22 cellular contexts compared by ENCODE assay signal in genomic region chr15:58056015-58056414, GRCh38. TPM values are rescaled to one million over a fixed set of nuclear protein-coding genes. Genes with fewer than 3 reads are reported as not detected.
DNase-seq lines count a peak whose midpoint lies in the region; ATAC-seq and TF ChIP-seq lines count a peak whose summit lies in the region.
"Had no signal": no experiment of that assay in that cellular context is flagged by ENCODE, and none has a peak within 500 bp of the region (broad histone marks: within the 10 kb centered on the region; RNA-seq: fewer than 3 reads in every experiment).

No MANE protein-coding gene starts in this region.

- peak; percentile 24 for TF ChIP-seq CTCF in cardiac muscle cell (IDR thresholded peaks at IDR 0.05; ENCODE audit: low read depth, low read length)
- no peak for TF ChIP-seq CTCF in heart left ventricle (IDR thresholded peaks at IDR 0.05)
- peak; percentile 25 for TF ChIP-seq CTCF in RWPE2 (IDR thresholded peaks at IDR 0.05; ENCODE audit: poor library complexity, severe bottlenecking)
- TF ChIP-seq CTCF in fibroblast of villous mesenchyme (IDR thresholded peaks at IDR 0.05; ENCODE audit: insufficient read depth, low read depth, low read length): peak; percentile 19
- TF ChIP-seq CTCF in lower leg skin (IDR thresholded peaks at IDR 0.05): no peak

- H3K27ac ChIP-seq in cardiac muscle cell (no peak overlapping the region), heart left ventricle (no peak overlapping the region), RWPE2 (ENCODE audit: poor library complexity, severe bottlenecking) (no peak overlapping the region)
- H3K27ac ChIP-seq: dorsolateral prefrontal cortex, left lung, SJSA1 had no signal

- ATAC-seq in heart left ventricle (no peak), RWPE2 (ENCODE audit: low read depth) (no peak)
- ATAC-seq: left lung; stimulated activated naive CD8-positive, alpha-beta T cell treated with anti-CD3 and anti-CD28 coated beads, Interleukin-15, Interleukin-2, amounts not matched to agents 100 U/mL and 50 U/mL, for 24 hours had no signal

- H3K4me3 ChIP-seq in cardiac muscle cell: no peak overlapping the region
- no peak overlapping the region for H3K4me3 ChIP-seq in heart left ventricle
- H3K4me3 ChIP-seq in RWPE2 (ENCODE audit: severe bottlenecking): no peak overlapping the region
- H3K4me3 ChIP-seq in fibroblast of villous mesenchyme (ENCODE audit: low read depth, low read length): no peak overlapping the region
- no peak overlapping the region for H3K4me3 ChIP-seq in lower leg skin (ENCODE audit: low read depth, poor library complexity, severe bottlenecking)
- H3K4me3 ChIP-seq: dorsolateral prefrontal cortex, left lung, SJSA1 had no signal

- DNase-seq in cardiac muscle cell (ENCODE audit: low read depth in 1 of 2, low spot score in 1 of 2) (no peak), heart left ventricle (no peak), RWPE2 (ENCODE audit: low spot score) (no peak), fibroblast of villous mesenchyme (ENCODE audit: low read depth) (no peak), COR-L47 (lab: John Stamatoyannopoulos, UW) (no peak), NCI-H2171 (lab: John Stamatoyannopoulos, UW) (no peak), lower leg skin (ENCODE audit: low spot score in 2 of 2) (no peak), putamen (ENCODE audit: low spot score) (no peak)
- DNase-seq: activated CD4-positive, alpha-beta T cell treated with anti-CD3 and anti-CD28 coated beads, Interleukin-2, amount 10 ng/mL, durations not matched to agents 7 days and 5 days; activated naive CD4-positive, alpha-beta T cell treated with Interleukin-2 at 50 U/mL for 16 hours; aorta; dorsolateral prefrontal cortex; GDM1; Karpas-422; left lung; NCI-H1436 treated with DMSO at 0.1 percent for 48 hours; NCI-H226; stimulated activated CD4-positive, alpha-beta T cell treated with anti-CD3 and anti-CD28 coated beads, Interleukin-15, amount 100 ng/mL, for 24 hours; stimulated activated naive CD8-positive, alpha-beta T cell treated with anti-CD3 and anti-CD28 coated beads, Interleukin-15, Interleukin-2, amounts not matched to agents 100 U/mL and 50 U/mL, for 24 hours; T-helper 9 cell; trophoblast cell had no signal

- H3K36me3 ChIP-seq in cardiac muscle cell: no peaks in the 10 kb centered on the region
- no peaks in the 10 kb centered on the region for H3K36me3 ChIP-seq in heart left ventricle
- H3K36me3 ChIP-seq in RWPE2 (ENCODE audit: low read depth): no peaks in the 10 kb centered on the region
- H3K36me3 ChIP-seq: left lung, SJSA1 had no signal

- WGBS in heart left ventricle, 4 donors: 92 to 97% (median 93%) methylated on average over 4 of the region's 4 CpGs
- WGBS in lower leg skin, 2 donors: 86 to 89% methylated on average over 4 of the region's 4 CpGs

- peaks cover 5% of the 10 kb centered on the region for H3K4me1 ChIP-seq in cardiac muscle cell (ENCODE audit: low read depth)
- peaks cover 0 to 4% (median 0%) of the 10 kb centered on the region in 12 donors for H3K4me1 ChIP-seq in heart left ventricle
- H3K4me1 ChIP-seq in RWPE2 (ENCODE audit: insufficient read depth, poor library complexity, severe bottlenecking): peaks cover 5% of the 10 kb centered on the region
- H3K4me1 ChIP-seq: left lung, SJSA1 had no signal

- intact Hi-C loops in heart left ventricle (cut with DNase I) (no loop called here), lower leg skin (cut with DNase I; ENCODE audit: low total_unique reads) (no loop called here)

- H3K27me3 ChIP-seq in cardiac muscle cell (peaks cover 46% of the 10 kb centered on the region), heart left ventricle (peaks cover 0 to 11% (median 0%) of the 10 kb centered on the region in 9 donors), RWPE2 (ENCODE audit: insufficient read depth, poor library complexity, severe bottlenecking) (no peaks in the 10 kb centered on the region)

- TF ChIP-seq POLR2A in heart left ventricle (IDR thresholded peaks at IDR 0.05): no peak
- no peak for TF ChIP-seq POLR2A in lower leg skin (IDR thresholded peaks at IDR 0.05)

- H3K9me3 ChIP-seq in cardiac muscle cell (ENCODE audit: low read depth): no peaks in the 10 kb centered on the region
- no peaks in the 10 kb centered on the region for H3K9me3 ChIP-seq in heart left ventricle
- H3K9me3 ChIP-seq in RWPE2 (ENCODE audit: severe bottlenecking): no peaks in the 10 kb centered on the region
- H3K9me3 ChIP-seq: left lung, SJSA1 had no signal

RNA-seq across cellular contexts. Expression of gene ALDH1A2, which starts 9.5 kb away (rescaled TPM):
- total RNA-seq in cardiac muscle cell (4.0 and 6.6 TPM in 2 replicates), heart left ventricle (10 to 100 TPM in 4 of 9 donors, 1 to 10 TPM in 5; 3.6 to 63.3 (median 7.1) TPM), fibroblast of villous mesenchyme (2.9 and 8.2 TPM in 2 replicates), lower leg skin (1 to 10 TPM; 1.2 to 6.0 (median 2.3) TPM)
- polyA plus RNA-seq in cardiac muscle cell (3.5 TPM in 2 replicates), heart left ventricle (1 to 10 TPM; 1.9 to 2.9 TPM)
- total RNA-seq: activated CD4-positive, alpha-beta T cell treated with anti-CD3 and anti-CD28 coated beads, Interleukin-2, amount 10 ng/mL, durations not matched to agents 7 days and 5 days; SJSA1 had no signal

Comparison
In these comparisons a context has a peak if more than half of its experiments do, and no peak if none do; other contexts are left out.
1. CTCF ChIP-seq: peak in cardiac muscle cell (single experiment), RWPE2 (single experiment) and fibroblast of villous mesenchyme (single experiment); none in heart left ventricle (0 of 12) and lower leg skin (0 of 3).